In genomic region chrX:139831689-139832456, GRCh38 we compare ENCODE assay signal across 8 cellular contexts.
DNase-seq lines count a peak whose midpoint lies in the region; ATAC-seq, FAIRE-seq and TF ChIP-seq lines count a peak whose summit lies in the region.

No MANE protein-coding gene starts in this region.

- no peaks in the 10 kb centered on the region for H4K20me1 ChIP-seq in HepG2 (ENCODE audit: insufficient read depth, low read length)

- no TSS peak for BruUV-seq in HepG2 (replicated peaks; lab: Mats Ljungman, UMichigan)

- ATAC-seq in right lobe of liver, result peak; percentile 28 to 59 (median 36)
- ATAC-seq in HepG2, result no peak
- ATAC-seq in HG03066 (IDR thresholded peaks at IDR 0.05; ENCODE audit: low read depth, unreplicated experiment), result peak; percentile 92
- ATAC-seq in RWPE2 (ENCODE audit: low read depth), result peak; percentile 84
- peak; percentile 45 to 82 for ATAC-seq in right cardiac atrium
- ATAC-seq in aorta (ENCODE audit: low FRiP score), result no peak

- H3K36me3 ChIP-seq in right lobe of liver, result no peaks in the 10 kb centered on the region
- no peaks in the 10 kb centered on the region for H3K36me3 ChIP-seq in HepG2 (replicated peaks in 1 of 2; ENCODE audit: control insufficient read depth in 1 of 2, insufficient read depth in 2 of 2, low read length in 2 of 2)
- H3K36me3 ChIP-seq in RWPE2 (ENCODE audit: low read depth), result no peaks in the 10 kb centered on the region
- H3K36me3 ChIP-seq in aorta (ENCODE audit: control insufficient read depth in 1 of 2, insufficient read depth in 2 of 2, low read length in 1 of 2), result no peaks in the 10 kb centered on the region

- H3K9me3 ChIP-seq in right lobe of liver (no peaks in the 10 kb centered on the region), HepG2 (ENCODE audit: low read length) (no peaks in the 10 kb centered on the region), RWPE2 (ENCODE audit: severe bottlenecking) (no peaks in the 10 kb centered on the region), right cardiac atrium (ENCODE audit: control insufficient read depth, low read length) (no peaks in the 10 kb centered on the region), aorta (ENCODE audit: control insufficient read depth, low read length) (no peaks in the 10 kb centered on the region)

- H3K27me3 ChIP-seq in right lobe of liver (no peaks in the 10 kb centered on the region), HepG2 (ENCODE audit: control insufficient read depth in 1 of 2, insufficient read depth in 2 of 2, low read length in 2 of 2) (no peaks in the 10 kb centered on the region), RWPE2 (ENCODE audit: insufficient read depth, poor library complexity, severe bottlenecking) (no peaks in the 10 kb centered on the region), right cardiac atrium (ENCODE audit: control insufficient read depth, insufficient read depth) (no peaks in the 10 kb centered on the region), aorta (ENCODE audit: control insufficient read depth in 1 of 2, insufficient read depth in 2 of 2, low read length in 1 of 2) (no peaks in the 10 kb centered on the region)

- DNase-seq in right lobe of liver (no peak), HepG2 (ENCODE audit: low spot score) (no peak), RWPE2 (ENCODE audit: low spot score) (no peak), right cardiac atrium (no peak), aorta (no peak), dedifferentiated amniotic fluid mesenchymal stem cell (ENCODE audit: extremely low spot score) (no peak)
- DNase-seq in activated effector memory CD4-positive, alpha-beta T cell treated with Interleukin-2 at 50 U/mL for 16 hours, result no peak

- H2AFZ ChIP-seq in HepG2 (ENCODE audit: low read length), result no peak overlapping the region

- no peak overlapping the region for H3K4me3 ChIP-seq in right lobe of liver
- H3K4me3 ChIP-seq in HepG2 (replicated peaks in 1 of 3; ENCODE audit: insufficient read depth in 1 of 3, low read depth in 2 of 3, low read length in 3 of 3), result no peak overlapping the region
- no peak overlapping the region for H3K4me3 ChIP-seq in RWPE2 (ENCODE audit: severe bottlenecking)
- H3K4me3 ChIP-seq in right cardiac atrium (ENCODE audit: low read length), result no peak overlapping the region
- no peak overlapping the region for H3K4me3 ChIP-seq in aorta (ENCODE audit: low read length in 2 of 2)

- TF ChIP-seq CTCF in right lobe of liver (IDR thresholded peaks at IDR 0.05) (no peak), HepG2 (CRISPR knock-in tag; IDR thresholded peaks at IDR 0.05) (no peak), RWPE2 (IDR thresholded peaks at IDR 0.05; ENCODE audit: poor library complexity, severe bottlenecking) (no peak)

- intact Hi-C loops in right lobe of liver (cut with DNase I), result no loop called here
- intact Hi-C loops in HepG2 (cut with micrococcal nuclease; ENCODE audit: unreplicated experiment), result no loop called here
- intact Hi-C loops in right cardiac atrium (cut with DNase I), result no loop called here
- intact Hi-C loops in aorta (cut with DNase I), result no loop called here

- no peak for TF ChIP-seq RAD21 in HepG2 (CRISPR knock-in tag; IDR thresholded peaks at IDR 0.05)

- H3K9ac ChIP-seq in HepG2 (ENCODE audit: insufficient read depth, low read depth, low read length), result no peak overlapping the region

- CTCF ChIA-PET in HepG2 (lab: Yijun Ruan, JAX; ENCODE audit: low intra/inter-chr PET ratio, low total read pairs), result no interaction called here

- TF ChIP-seq EP300 in HepG2 (IDR thresholded peaks at IDR 0.05; ENCODE audit: low read depth in 2 of 2, low read length in 2 of 2), result no peak
- TF ChIP-seq EP300 in HepG2 (CRISPR knock-in tag; IDR thresholded peaks at IDR 0.05; ENCODE audit: borderline replicate concordance), result no peak

- TF ChIP-seq POLR2A in right lobe of liver (IDR thresholded peaks at IDR 0.05), result no peak
- TF ChIP-seq POLR2A in HepG2 (IDR thresholded peaks at IDR 0.05; ENCODE audit: insufficient read depth in 1 of 2, low read depth in 2 of 2, low read length in 2 of 2), result no peak

- peaks cover 2% of the 10 kb centered on the region for H3K79me2 ChIP-seq in HepG2 (ENCODE audit: insufficient read depth, low read length)

- WGBS in right lobe of liver (ENCODE audit: insufficient coverage, low coverage, low lambda C conversion rate, missing lambda C conversion rate), result 36% methylated on average over 3 of the region's 3 CpGs
- WGBS in HepG2 (ENCODE audit: low lambda C conversion rate), result 100% methylated on average over 3 of the region's 3 CpGs
- WGBS in right cardiac atrium, result 42% methylated on average over 3 of the region's 3 CpGs
- 44 to 51% methylated on average over 3 of the region's 3 CpGs for WGBS in aorta, 2 donors

- in situ Hi-C loops in HepG2 (cut with HindIII; ENCODE audit: extremely low pct_ligation_motif_present, low pct_unique_long_range_greater_than_20kb), result no loop called here

- no peak overlapping the region for H3K4me2 ChIP-seq in HepG2 (ENCODE audit: low read depth, low read length)

- no peak for FAIRE-seq in HepG2 (lab: Jason Lieb, UNC)

- H3K27ac ChIP-seq in right lobe of liver (peak overlapping the region in 1 of 3 donors; percentile 3), HepG2 (ENCODE audit: extremely low read length, insufficient read depth, low read length) (no peak overlapping the region), RWPE2 (ENCODE audit: poor library complexity, severe bottlenecking) (peak overlapping the region; percentile 23), right cardiac atrium (ENCODE audit: low read length) (no peak overlapping the region), aorta (ENCODE audit: low read depth in 1 of 2, low read length in 2 of 2) (no peak overlapping the region)

- POLR2A ChIA-PET in HepG2 (lab: Yijun Ruan, JAX), result no interaction called here

- peaks cover 0 to 40% (median 13%) of the 10 kb centered on the region in 4 donors for H3K4me1 ChIP-seq in right lobe of liver
- peaks cover 21% of the 10 kb centered on the region for H3K4me1 ChIP-seq in HepG2 (ENCODE audit: insufficient read depth, low read length)
- H3K4me1 ChIP-seq in RWPE2 (ENCODE audit: insufficient read depth, poor library complexity, severe bottlenecking), result peaks cover 43% of the 10 kb centered on the region
- no peaks in the 10 kb centered on the region for H3K4me1 ChIP-seq in right cardiac atrium (ENCODE audit: control insufficient read depth, insufficient read depth, low read length)
- peaks cover 0 to 2% of the 10 kb centered on the region in 2 donors for H3K4me1 ChIP-seq in aorta (ENCODE audit: control insufficient read depth in 1 of 2, insufficient read depth in 2 of 2, low read length in 2 of 2)

TF ChIP-seq in HepG2, 621 proteins besides CTCF, POLR2A, EP300 and RAD21:
- TF ChIP-seq SRSF9 (IDR thresholded peaks at IDR 0.05; ENCODE audit: borderline replicate concordance, insufficient read depth, low read depth, low read length, poor library complexity, severe bottlenecking), result no peak

Comparison
In these comparisons a context has a peak if more than half of its experiments do, and no peak if none do; other contexts are left out.
1. ATAC-seq: peak in right lobe of liver (4 of 4), HG03066 (single experiment), RWPE2 (single experiment) and right cardiac atrium (2 of 2); none in HepG2 (single experiment) and aorta (single experiment).